Comparison of ENCODE assay signal across 8 cellular contexts in the genomic region with DNA sequence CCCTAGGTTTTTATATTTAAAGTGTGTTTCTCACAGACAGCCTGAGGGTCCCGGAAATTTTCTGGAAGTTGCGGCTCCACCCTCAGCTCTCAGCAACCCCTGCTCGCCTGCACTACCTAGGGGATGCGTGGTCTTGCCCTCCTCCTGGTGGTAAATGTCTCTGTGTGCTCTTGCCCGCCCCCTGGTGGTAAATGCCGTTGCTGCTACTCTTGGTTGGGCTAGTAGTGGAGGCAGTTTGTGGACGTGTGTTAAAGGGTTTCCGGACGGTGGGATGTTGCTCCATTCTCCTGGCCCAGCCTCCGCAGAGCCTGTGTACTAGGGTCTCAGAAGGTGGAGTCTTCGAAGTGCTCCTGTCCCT. TPM values are rescaled to one million over a fixed set of nuclear protein-coding genes. Genes with fewer than 3 reads are reported as not detected.
DNase-seq lines count a peak whose midpoint lies in the region; ATAC-seq and TF ChIP-seq lines count a peak whose summit lies in the region.

No MANE protein-coding gene starts in this region.

- DNase-seq in NCI-H748 treated with DMSO at 0.1 percent for 48 hours (lab: John Stamatoyannopoulos, UW) = peak; percentile 49
- peak; percentile 92 to 94 for DNase-seq in activated CD4-positive, alpha-beta T cell treated with anti-CD3 and anti-CD28 coated beads, Interleukin-2, amount 50 U/mL, for 48 hours
- peak; percentile 93 for DNase-seq in ecto neural progenitor cell (ENCODE audit: low spot score)
- peak; percentile 76 to 84 for DNase-seq in lung microvascular endothelial cell (ENCODE audit: low read depth in 2 of 2)
- peak; percentile 62 for DNase-seq in stimulated activated CD8-positive, alpha-beta memory T cell treated with anti-CD3 and anti-CD28 coated beads, Interleukin-15, amount 100 ng/mL, for 24 hours (ENCODE audit: low read depth)
- no peak for DNase-seq in amniotic stem cell (lab: John Stamatoyannopoulos, UW)

- peak; percentile 95 for TF ChIP-seq CTCF in GM12874 (IDR thresholded peaks at IDR 0.05; ENCODE audit: insufficient read depth, low read depth, low read length)

- ATAC-seq in HG03196 (IDR thresholded peaks at IDR 0.05; ENCODE audit: unreplicated experiment) = peak; percentile 50

RNA-seq across cellular contexts. Expression of gene STOML1, which starts 27.4 kb away (rescaled TPM):
- total RNA-seq in lung microvascular endothelial cell = 5.4 and 13.1 TPM in 2 replicates

RNA-seq across cellular contexts. Expression of gene PML, which starts 29.8 kb away (rescaled TPM):
- total RNA-seq in lung microvascular endothelial cell = 27.0 and 36.9 TPM in 2 replicates

RNA-seq across cellular contexts. Expression of gene LOXL1, which starts 38.5 kb away (rescaled TPM):
- total RNA-seq in lung microvascular endothelial cell = 0.20 and 1.1 TPM in 2 replicates
